Comparison of ENCODE assay signal across 21 cellular contexts in genomic region chr10:50271564-50272250, GRCh38. TPM values are rescaled to one million over a fixed set of nuclear protein-coding genes. Genes with fewer than 3 reads are reported as not detected.
DNase-seq lines count a peak whose midpoint lies in the region; ATAC-seq, FAIRE-seq and TF ChIP-seq lines count a peak whose summit lies in the region.
"Had no signal": no experiment of that assay in that cellular context is flagged by ENCODE, and none has a peak within 500 bp of the region (broad histone marks: within the 10 kb centered on the region; RNA-seq: fewer than 3 reads in every experiment).

No MANE protein-coding gene starts in this region.

- POLR2A ChIA-PET in H1 (lab: Charles Lee; ENCODE audit: partially characterized antibody): no interaction called here

- H3K27me3 ChIP-seq in Loucy (ENCODE audit: insufficient read depth, low read length, poor library complexity, severe bottlenecking) (no peaks in the 10 kb centered on the region), H1 (replicated peaks in 1 of 4; ENCODE audit: control insufficient read depth in 3 of 4, extremely low read depth in 1 of 4, insufficient read depth in 3 of 4, low read length in 3 of 4) (no peaks in the 10 kb centered on the region), ovary (no peaks in the 10 kb centered on the region), breast epithelium (peaks cover 0 to 3% of the 10 kb centered on the region in 2 donors), gastrocnemius medialis (no peaks in the 10 kb centered on the region), upper lobe of left lung (no peaks in the 10 kb centered on the region)
- H3K27me3 ChIP-seq: SJSA1 had no signal

- no peak overlapping the region for H2AFZ ChIP-seq in Loucy (ENCODE audit: low read length)
- no peak overlapping the region for H2AFZ ChIP-seq in H1 (ENCODE audit: low read length)
- H2AFZ ChIP-seq: PC-9 had no signal

- no peaks in the 10 kb centered on the region for H3K79me1 ChIP-seq in H1 (ENCODE audit: low read depth, low read length)

- DNase-seq in GM13977 (ENCODE audit: low spot score): no peak
- DNase-seq in H1 (ENCODE audit: low read depth in 1 of 2, low spot score in 2 of 2): no peak
- DNase-seq in ovary: no peak
- no peak for DNase-seq in breast epithelium (ENCODE audit: low spot score in 2 of 2)
- DNase-seq in gastrocnemius medialis: no peak
- DNase-seq in upper lobe of left lung: no peak
- DNase-seq: CD4-positive, CD25-positive, alpha-beta regulatory T cell; DMS153; DND-41; HFFc6; KG1; MM.1S; NCI-H2029; NCI-H446 treated with DMSO at 0.1 percent for 48 hours; NCI-H526; Right ventricle myocardium superior had no signal

- no peak overlapping the region for H4K91ac ChIP-seq in H1 (replicated peaks; ENCODE audit: insufficient read length, low read length)

- H3K18ac ChIP-seq in H1 (ENCODE audit: extremely low read depth, low read length): no peak overlapping the region

- in situ Hi-C loops in GM13977 (cut with MboI; ENCODE audit: low pct_unique_long_range_greater_than_20kb, low sequenced_read_pairs, unreplicated experiment): no loop called here
- in situ Hi-C loops in gastrocnemius medialis (cut with MboI; ENCODE audit: low sequenced_read_pairs in 4 of 4): no loop called here

- no peaks in the 10 kb centered on the region for H3F3A ChIP-seq in Loucy (ENCODE audit: low read depth)

- H2BK15ac ChIP-seq in H1 (ENCODE audit: low read length): no peak overlapping the region

- H3K9me2 ChIP-seq in Loucy (replicated peaks; ENCODE audit: low read depth, low read length): no peaks in the 10 kb centered on the region

- H3K56ac ChIP-seq in H1 (replicated peaks; ENCODE audit: insufficient read length, low read depth, low read length): no peak overlapping the region

- no peak overlapping the region for H2BK12ac ChIP-seq in H1 (ENCODE audit: low read depth, low read length)

- no peak for ATAC-seq in gastrocnemius medialis
- ATAC-seq in upper lobe of left lung (ENCODE audit: low FRiP score in 2 of 2): no peak

- H3K4me2 ChIP-seq in Loucy (ENCODE audit: low read depth, low read length, poor library complexity, severe bottlenecking) (no peak overlapping the region), H1 (ENCODE audit: insufficient read depth in 1 of 2, low read depth in 2 of 2, low read length in 2 of 2) (no peak overlapping the region)
- H3K4me2 ChIP-seq: PC-9 had no signal

- H3K79me2 ChIP-seq in Loucy (ENCODE audit: insufficient read depth, low read length): no peaks in the 10 kb centered on the region
- H3K79me2 ChIP-seq in H1 (ENCODE audit: control insufficient read depth in 1 of 2, insufficient read depth in 2 of 2, low read length in 2 of 2): no peaks in the 10 kb centered on the region

- WGBS in H1 (ENCODE audit: extremely low coverage in 1 of 2, insufficient coverage in 1 of 2, insufficient read length in 1 of 2, insufficient replicate concordance in 2 of 2, low coverage in 1 of 2, low lambda C conversion rate in 2 of 2, missing lambda C conversion rate in 1 of 2), 2 experiments: 92% methylated on average over 3 of the region's 3 CpGs; no CpG with 5 or more reads in 1 of the 2 experiments
- 79 to 81% (median 79%) methylated on average over 3 of the region's 3 CpGs for WGBS in ovary, 3 donors
- 83 to 86% methylated on average over 3 of the region's 3 CpGs for WGBS in upper lobe of left lung, 2 donors

- no peak overlapping the region for H4K8ac ChIP-seq in H1 (ENCODE audit: extremely low read depth, insufficient read depth, low read length)

- 0 out of 2 replicates have a peak, but pooled peaks have one; percentile 15 for TF ChIP-seq CTCF in C4-2B (conservative IDR thresholded peaks at IDR 0.05)
- TF ChIP-seq CTCF in GM13977 (IDR thresholded peaks at IDR 0.05; ENCODE audit: extremely low read depth, insufficient read depth, missing control alignments): peak; percentile 19
- 0 out of 2 replicates have a peak, but pooled peaks have one; percentile 14 for TF ChIP-seq CTCF in Loucy (conservative IDR thresholded peaks at IDR 0.05; ENCODE audit: low read length)
- peak; percentile 13 to 26 (median 16); a peak in 2 of 4 replicates for TF ChIP-seq CTCF in H1 (IDR thresholded peaks at IDR 0.05; ENCODE audit: control extremely low read depth in 1 of 3, insufficient read depth in 1 of 3, low read depth in 1 of 3, low read length in 3 of 3)
- TF ChIP-seq CTCF in ovary (IDR thresholded peaks at IDR 0.05): no peak
- no peak for TF ChIP-seq CTCF in breast epithelium (IDR thresholded peaks at IDR 0.05)
- TF ChIP-seq CTCF in gastrocnemius medialis (IDR thresholded peaks at IDR 0.05 in 4 of 5, conservative IDR thresholded peaks at IDR 0.05 in 1 of 5): no peak
- TF ChIP-seq CTCF in upper lobe of left lung (IDR thresholded peaks at IDR 0.05): no peak

- no peak overlapping the region for H2BK120ac ChIP-seq in H1 (replicated peaks; ENCODE audit: low read depth, low read length)

- peak in 1 of 2 experiments; percentile 7; a peak in 1 of 4 replicates for TF ChIP-seq RAD21 in H1 (IDR thresholded peaks at IDR 0.05 in 1 of 2, conservative IDR thresholded peaks at IDR 0.05 in 1 of 2; ENCODE audit: low read depth in 2 of 2, low read length in 2 of 2)

- H3K4me1 ChIP-seq in Loucy (ENCODE audit: insufficient read depth, low read length, poor library complexity, severe bottlenecking): no peaks in the 10 kb centered on the region
- H3K4me1 ChIP-seq in H1 (replicated peaks in 1 of 4; ENCODE audit: control insufficient read depth in 3 of 4, insufficient read depth in 4 of 4, low read length in 3 of 4): no peaks in the 10 kb centered on the region
- H3K4me1 ChIP-seq in ovary (ENCODE audit: insufficient read depth): no peaks in the 10 kb centered on the region
- no peaks in the 10 kb centered on the region for H3K4me1 ChIP-seq in breast epithelium
- no peaks in the 10 kb centered on the region for H3K4me1 ChIP-seq in gastrocnemius medialis
- no peaks in the 10 kb centered on the region for H3K4me1 ChIP-seq in upper lobe of left lung
- H3K4me1 ChIP-seq: SJSA1 had no signal

- TF ChIP-seq EP300 in H1 (IDR thresholded peaks at IDR 0.05; ENCODE audit: borderline replicate concordance in 1 of 2, low read depth in 2 of 2, low read length in 2 of 2) (no peak), ovary (IDR thresholded peaks at IDR 0.05) (no peak), upper lobe of left lung (IDR thresholded peaks at IDR 0.05) (no peak)

- H3K36me3 ChIP-seq in Loucy (ENCODE audit: insufficient read depth, low read length) (no peaks in the 10 kb centered on the region), H1 (ENCODE audit: control insufficient read depth in 2 of 4, insufficient read depth in 4 of 4, low read length in 3 of 4) (no peaks in the 10 kb centered on the region), ovary (no peaks in the 10 kb centered on the region), breast epithelium (no peaks in the 10 kb centered on the region), gastrocnemius medialis (no peaks in the 10 kb centered on the region), upper lobe of left lung (no peaks in the 10 kb centered on the region)
- H3K36me3 ChIP-seq: SJSA1 had no signal

- H3K14ac ChIP-seq in H1 (ENCODE audit: insufficient read length): no peak overlapping the region

- no peak overlapping the region for H2BK5ac ChIP-seq in H1 (ENCODE audit: low read depth, low read length)

- H3K9ac ChIP-seq in Loucy (ENCODE audit: low read depth, low read length, poor library complexity, severe bottlenecking): no peak overlapping the region
- H3K9ac ChIP-seq in H1 (replicated peaks in 1 of 4; ENCODE audit: extremely low read depth in 1 of 4, low read depth in 3 of 4, low read length in 3 of 4): no peak overlapping the region

- intact Hi-C loops in ovary (cut with DNase I): no loop called here
- intact Hi-C loops in breast epithelium (cut with DNase I; ENCODE audit: low total_unique reads): no loop called here
- intact Hi-C loops in gastrocnemius medialis (cut with DNase I; ENCODE audit: low total_unique reads): no loop called here

- H3K27ac ChIP-seq in C4-2B (no peak overlapping the region), H1 (ENCODE audit: low read depth, low read length) (no peak overlapping the region), ovary (no peak overlapping the region), breast epithelium (no peak overlapping the region), gastrocnemius medialis (no peak overlapping the region), upper lobe of left lung (no peak overlapping the region)
- H3K27ac ChIP-seq: PC-9, SJSA1 had no signal

- H3K23me2 ChIP-seq in H1 (ENCODE audit: low read depth, low read length): no peaks in the 10 kb centered on the region

- no peak overlapping the region for H3K4ac ChIP-seq in H1 (replicated peaks; ENCODE audit: insufficient read length, low read depth, low read length)

- H2BK20ac ChIP-seq in H1 (ENCODE audit: low read length): no peak overlapping the region

- CTCF ChIA-PET in H1 (lab: Charles Lee; ENCODE audit: partially characterized antibody): interaction anchor here (0.5 to 1.6 kb wide), 5 partner anchors 13 to 295 kb away, joined by 3 to 7 read pairs (median 3); no protein-coding TSS in a partner anchor

- no peak for FAIRE-seq in H1 (lab: Jason Lieb, UNC)
- FAIRE-seq: HTR-8/SVneo had no signal

- H3K4me3 ChIP-seq in Loucy (ENCODE audit: low read length, poor library complexity, severe bottlenecking): no peak overlapping the region
- no peak overlapping the region for H3K4me3 ChIP-seq in H1 (ENCODE audit: extremely low read depth in 1 of 4, insufficient read depth in 2 of 4, low read depth in 3 of 4, low read length in 4 of 4)
- no peak overlapping the region for H3K4me3 ChIP-seq in ovary
- no peak overlapping the region for H3K4me3 ChIP-seq in breast epithelium
- no peak overlapping the region for H3K4me3 ChIP-seq in gastrocnemius medialis
- H3K4me3 ChIP-seq in upper lobe of left lung: no peak overlapping the region
- H3K4me3 ChIP-seq: PC-9, SJSA1 had no signal

- H3K9me3 ChIP-seq in Loucy (ENCODE audit: insufficient read depth, low read depth, low read length) (no peaks in the 10 kb centered on the region), H1 (ENCODE audit: insufficient read depth in 2 of 2, low read depth in 1 of 2, low read length in 1 of 2) (no peaks in the 10 kb centered on the region), ovary (no peaks in the 10 kb centered on the region), breast epithelium (no peaks in the 10 kb centered on the region), gastrocnemius medialis (no peaks in the 10 kb centered on the region), upper lobe of left lung (no peaks in the 10 kb centered on the region)
- H3K9me3 ChIP-seq: SJSA1 had no signal

- H2AK5ac ChIP-seq in H1 (ENCODE audit: low read depth, low read length): no peak overlapping the region; the same call in 1 of the 2 replicates

- H4K20me1 ChIP-seq in Loucy (ENCODE audit: insufficient read depth, low read length, poor library complexity, severe bottlenecking) (no peaks in the 10 kb centered on the region), H1 (replicated peaks in 1 of 2; ENCODE audit: control insufficient read depth in 1 of 2, insufficient read depth in 2 of 2, low read length in 2 of 2) (no peaks in the 10 kb centered on the region)

- TF ChIP-seq POLR2A in H1 (IDR thresholded peaks at IDR 0.05; ENCODE audit: control extremely low read depth in 1 of 2, low read depth in 2 of 2, low read length in 2 of 2): no peak
- TF ChIP-seq POLR2A in ovary (IDR thresholded peaks at IDR 0.05): no peak
- TF ChIP-seq POLR2A in breast epithelium (IDR thresholded peaks at IDR 0.05): no peak
- no peak for TF ChIP-seq POLR2A in gastrocnemius medialis (IDR thresholded peaks at IDR 0.05)
- TF ChIP-seq POLR2A in upper lobe of left lung (IDR thresholded peaks at IDR 0.05): no peak

- H3K23ac ChIP-seq in H1 (ENCODE audit: insufficient read length): no peak overlapping the region

- H4K5ac ChIP-seq in H1 (ENCODE audit: insufficient read length, low read depth, low read length): no peak overlapping the region

RNA-seq across cellular contexts. Expression of gene ASAH2, which starts 20.4 kb away (rescaled TPM):
- 2.0 and 3.1 TPM in 2 replicates for total RNA-seq in H1 (2021; fragmentation: NEBNext Ultra II Directional; extraction: Animal tissue kit (Norgen Biotek cat#: 25700))
- 1.2 and 1.3 TPM in 2 replicates for polyA plus RNA-seq in H1 (2011; rRNA removed)
- polyA plus RNA-seq in H1 (2011; cell fraction: cytosol; rRNA removed): 1.3 TPM
- 1.3 TPM for polyA plus RNA-seq in H1 (2011; cell fraction: nucleus; rRNA removed)
- 2.2 to 8.4 TPM (median 4.2 TPM) in 4 replicates for polyA plus RNA-seq in H1 (2012, experiment 1 of 2)
- polyA plus RNA-seq in H1 (2012, experiment 2 of 2): 0.64 TPM
- polyA plus RNA-seq in H1 (2013, experiment 1 of 2): 3.0 TPM
- polyA plus RNA-seq in H1 (2013, experiment 2 of 2): 3.1 TPM
- 0.98 and 10.1 TPM in 2 replicates for polyA minus RNA-seq in H1 (2011; rRNA and poly(A)+ RNA removed)
- polyA minus RNA-seq in H1 (2011; cell fraction: cytosol; rRNA and poly(A)+ RNA removed): 2.0 TPM
- 2.6 TPM for polyA minus RNA-seq in H1 (2011; cell fraction: nucleus; rRNA and poly(A)+ RNA removed)
- total RNA-seq in ovary: 1 to 10 TPM in 5 of 7 donors, under 1 TPM in 2; 0.48 to 4.1 (median 1.6) TPM
- 1 to 10 TPM; 1.1 to 1.3 TPM for polyA plus RNA-seq in ovary
- total RNA-seq in breast epithelium: under 1 TPM; 0.32 to 0.59 (median 0.33) TPM
- total RNA-seq in gastrocnemius medialis: 1 to 10 TPM in 2 of 4 donors, under 1 TPM in 2; 0.10 to 1.9 (median 0.86) TPM
- total RNA-seq in upper lobe of left lung: 10 to 100 TPM in 1 of 6 donors, under 1 TPM in 5; 0.11 to 21.0 (median 0.61) TPM

Comparison
In these comparisons a context has a peak if more than half of its experiments do, and no peak if none do; other contexts are left out.
1. CTCF ChIP-seq: peak in C4-2B (single experiment), GM13977 (single experiment), Loucy (single experiment) and H1 (3 of 3); none in ovary (0 of 3), breast epithelium (0 of 3), gastrocnemius medialis (0 of 5) and upper lobe of left lung (0 of 6).